ENCODE assay signal across 8 cellular contexts in genomic region chr11:68841718-68842426, GRCh38. TPM values are rescaled to one million over a fixed set of nuclear protein-coding genes. Genes with fewer than 3 reads are reported as not detected.
DNase-seq lines count a peak whose midpoint lies in the region; ATAC-seq and TF ChIP-seq lines count a peak whose summit lies in the region.

CPT1A (minus strand) TSS chr11:68841916; CDS start chr11:68815474, 26,442 bp downstream.

- POLR2A ChIA-PET in T-cell (lab: Charles Lee), result no interaction called here

- H3K9me3 ChIP-seq in Karpas-422 (ENCODE audit: low read length), result no peaks in the 10 kb centered on the region
- H3K9me3 ChIP-seq in adrenal gland (replicated peaks in 1 of 3), result no peaks in the 10 kb centered on the region
- no peaks in the 10 kb centered on the region for H3K9me3 ChIP-seq in heart left ventricle

- H3K27me3 Mint-ChIP-seq in T-cell, result peaks cover 0 to 3% of the 10 kb centered on the region in 2 donors

- H3K9me3 Mint-ChIP-seq in T-cell, result no peaks in the 10 kb centered on the region

- H3K27ac Mint-ChIP-seq in T-cell, result peak within 1 kb of the TSS; percentile 87 to 90

- H3K4me1 Mint-ChIP-seq in T-cell, result peaks cover 50 to 55% (median 51%) of the 10 kb centered on the region in 3 donors

- H3K4me1 ChIP-seq in Karpas-422 (ENCODE audit: low read length), result peaks cover 55% of the 10 kb centered on the region
- peaks cover 48 to 51% of the 10 kb centered on the region in 2 donors for H3K4me1 ChIP-seq in adrenal gland (replicated peaks in 1 of 2)
- H3K4me1 ChIP-seq in heart left ventricle, result peaks cover 11 to 69% (median 54%) of the 10 kb centered on the region in 12 donors

- H3K9me2 ChIP-seq in Karpas-422 (replicated peaks; ENCODE audit: insufficient read depth, low read length), result no peaks in the 10 kb centered on the region

- peak within 1 kb of the TSS; percentile 44 for H2AFZ ChIP-seq in Karpas-422 (ENCODE audit: low read length)

- CTCF ChIA-PET in T-cell (lab: Charles Lee), result interaction anchor here in 1 of 2 donors (0.6 kb wide), 1 partner anchor 45 kb away, joined by 3 read pairs; no protein-coding TSS in a partner anchor

- peak within 1 kb of the TSS; percentile 70 for H3K4me3 ChIP-seq in Karpas-422 (ENCODE audit: low read length)
- H3K4me3 ChIP-seq in adrenal gland, result peak within 1 kb of the TSS in 3 of 4 donors; percentile 38 to 95 (median 86)
- H3K4me3 ChIP-seq in heart left ventricle, result peak within 1 kb of the TSS; percentile 76 to 96 (median 90)

- TF ChIP-seq CTCF in adrenal gland (IDR thresholded peaks at IDR 0.05), result no peak
- no peak for TF ChIP-seq CTCF in heart left ventricle (IDR thresholded peaks at IDR 0.05)

- H3K36me3 ChIP-seq in Karpas-422 (ENCODE audit: insufficient read depth, low read length) (no peaks in the 10 kb centered on the region), adrenal gland (replicated peaks in 1 of 2) (no peaks in the 10 kb centered on the region), heart left ventricle (peaks cover 0 to 5% (median 0%) of the 10 kb centered on the region in 9 donors)

- H3K27me3 ChIP-seq in Karpas-422 (ENCODE audit: low read length) (no peaks in the 10 kb centered on the region), adrenal gland (no peaks in the 10 kb centered on the region), heart left ventricle (no peaks in the 10 kb centered on the region)

- WGBS in adrenal gland, 4 donors, result 5 to 21% (median 14%) methylated on average over 20 to 82 of the region's 82 CpGs
- 5 to 35% (median 7%) methylated on average over 14 to 82 of the region's 82 CpGs for WGBS in heart left ventricle, 4 donors

- peak; percentile 47 to 86 for TF ChIP-seq POLR2A in adrenal gland (IDR thresholded peaks at IDR 0.05)
- peak in 1 of 2 donors; percentile 69 for TF ChIP-seq POLR2A in heart left ventricle (IDR thresholded peaks at IDR 0.05)

- no peaks in the 10 kb centered on the region for H3K36me3 Mint-ChIP-seq in T-cell

- peak; percentile 13 for DNase-seq in NCI-H1694 treated with DMSO at 0.1 percent for 48 hours (lab: John Stamatoyannopoulos, UW)
- DNase-seq in NCI-H1694 (lab: John Stamatoyannopoulos, UW), result no peak
- peak; percentile 86 for DNase-seq in Karpas-422
- DNase-seq in T-cell, result peak in 31 of 34 experiments; percentile 29 to 70 (median 48)
- DNase-seq in adrenal gland, result peak; percentile 71 to 84 (median 80)
- DNase-seq in heart left ventricle, result peak; percentile 81 to 92 (median 87)
- DNase-seq in posterior vena cava (ENCODE audit: low spot score), result peak; percentile 94
- no peak for DNase-seq in kidney glomerular epithelial cell (lab: John Stamatoyannopoulos, UW)

- H3K79me2 ChIP-seq in Karpas-422 (ENCODE audit: low read length), result 0 out of 2 replicates have a peak, but pooled peaks cover 6% of the 10 kb centered on the region

- H3K4me3 Mint-ChIP-seq in T-cell, result peak within 1 kb of the TSS; percentile 87 to 94 (median 87)

- intact Hi-C loops in adrenal gland (cut with DNase I) (no loop called here), heart left ventricle (cut with DNase I) (loop anchor here in 5 of 10 donors (2.0 to 5.0 kb wide), 5 partner anchors 35 to 60 kb away; partner anchors contain the start of genes IGHMBP2 (in 1 of the 5) and MRPL21 (in 1 of the 5)), posterior vena cava (cut with DNase I) (no loop called here)

- peak within 1 kb of the TSS; percentile 78 for H3K9ac ChIP-seq in Karpas-422 (ENCODE audit: low read length)

- H4K20me1 ChIP-seq in Karpas-422 (ENCODE audit: insufficient read depth, low read depth, low read length), result no peaks in the 10 kb centered on the region

- H3K4me2 ChIP-seq in Karpas-422 (ENCODE audit: low read depth, low read length, poor library complexity, severe bottlenecking), result peak within 1 kb of the TSS; percentile 81

- H3K27ac ChIP-seq in Karpas-422 (ENCODE audit: low read length), result peak within 1 kb of the TSS; percentile 85
- peak within 1 kb of the TSS; percentile 82 to 98 (median 96) for H3K27ac ChIP-seq in adrenal gland
- peak within 1 kb of the TSS; percentile 86 to 97 (median 94) for H3K27ac ChIP-seq in heart left ventricle

- ATAC-seq in T-cell (replicated peaks in 1 of 4), result peak; percentile 32 to 54 (median 50)
- peak in 3 of 4 donors; percentile 44 to 68 (median 60) for ATAC-seq in heart left ventricle

RNA-seq across cellular contexts. Expression of gene CPT1A, which starts in this region (rescaled TPM):
- total RNA-seq in Karpas-422 (2014; rRNA removed; shearing (Covaris generic); ENCODE audit: low replicate concordance), result 13.1 and 15.2 TPM in 2 replicates
- total RNA-seq in T-cell (10 to 100 TPM; 21.2 to 44.1 (median 35.9) TPM), adrenal gland (100 to 1,000 TPM in 1 of 8 donors, 10 to 100 TPM in 7; 61.9 to 140 (median 69.6) TPM), heart left ventricle (100 to 1,000 TPM in 1 of 9 donors, 10 to 100 TPM in 8; 33.0 to 116 (median 51.9) TPM), posterior vena cava (100 to 1,000 TPM in 1 of 2 donors, 10 to 100 TPM in 1; 62.3 to 127 TPM)
- polyA plus RNA-seq in adrenal gland (10 to 100 TPM; 15.2 to 66.1 (median 22.3) TPM), heart left ventricle (10 to 100 TPM; 20.9 to 38.5 TPM)

Comparison
In these comparisons a context has a peak if more than half of its experiments do, and no peak if none do; other contexts are left out.
1. DNase-seq: peak in NCI-H1694 treated with DMSO at 0.1 percent for 48 hours (single experiment), Karpas-422 (single experiment), T-cell (31 of 34), adrenal gland (7 of 7), heart left ventricle (5 of 5) and posterior vena cava (single experiment); none in NCI-H1694 (single experiment) and kidney glomerular epithelial cell (single experiment).
2. Peak in every context shown above with its lines, with median percentiles within 50 percentile points of each other: H3K27ac ChIP-seq and H3K4me3 ChIP-seq.